28 cellular contexts compared by ENCODE assay signal in the genomic region with DNA sequence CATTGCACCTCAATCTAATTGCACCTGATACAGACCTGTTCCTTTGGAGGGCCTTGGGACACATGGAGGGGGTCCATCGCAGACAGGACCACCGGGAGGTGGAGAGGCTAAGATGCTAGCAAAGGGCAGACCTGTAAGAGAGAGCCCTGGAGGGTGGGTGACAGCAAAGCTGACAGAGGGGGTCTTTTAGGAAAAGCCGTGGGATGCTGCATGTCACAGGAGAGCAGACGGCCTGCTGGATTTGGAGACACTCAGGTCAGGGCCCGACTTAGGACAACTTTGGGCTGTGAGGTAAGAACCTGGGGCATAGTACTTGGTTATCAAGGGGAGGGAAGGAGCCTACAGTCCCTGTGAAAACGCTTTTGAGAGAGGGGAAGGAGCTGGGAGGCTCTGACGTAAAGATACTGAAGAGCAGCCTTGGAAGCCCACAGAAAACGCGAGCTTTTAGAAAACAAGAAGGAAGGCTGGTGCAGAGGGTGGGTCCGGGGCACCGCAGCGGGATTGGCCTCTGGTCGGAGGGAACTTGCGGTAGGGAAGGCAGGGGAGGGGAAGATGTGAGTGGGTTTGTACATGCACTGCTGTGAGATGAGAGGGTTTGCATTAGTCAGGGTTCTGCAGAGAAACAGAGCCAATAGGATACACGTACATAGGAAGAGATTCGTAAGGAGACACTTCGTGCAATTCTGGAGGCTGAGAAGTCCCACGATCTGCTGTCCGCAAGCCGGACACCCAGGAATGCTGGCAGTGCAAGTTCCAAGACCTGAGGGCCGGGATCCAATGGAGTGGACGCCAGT.
DNase-seq lines count a peak whose midpoint lies in the region; ATAC-seq and TF ChIP-seq lines count a peak whose summit lies in the region.
"Had no signal": no experiment of that assay in that cellular context is flagged by ENCODE, and none has a peak within 500 bp of the region (broad histone marks: within the 10 kb centered on the region; RNA-seq: fewer than 3 reads in every experiment).

No MANE protein-coding gene starts in this region.

- no peak overlapping the region for H3K4me2 ChIP-seq in mammary epithelial cell (ENCODE audit: insufficient read depth, low read depth, low read length)
- H3K4me2 ChIP-seq: BLaER1 had no signal

- in situ Hi-C loops in Panc1 (cut with HindIII; ENCODE audit: low pct_unique_long_range_greater_than_20kb, low sequenced_read_pairs) (no loop called here), mammary epithelial cell (cut with MboI; ENCODE audit: low sequenced_read_pairs in 2 of 2) (no loop called here)

- H4K20me1 ChIP-seq in mammary epithelial cell (ENCODE audit: insufficient read depth, low read length) = no peaks in the 10 kb centered on the region
- H4K20me1 ChIP-seq: BLaER1 had no signal

- ATAC-seq in Panc1 (peak; percentile 61), upper lobe of right lung (no peak), HG03442 (IDR thresholded peaks at IDR 0.05; ENCODE audit: unreplicated experiment) (no peak)
- ATAC-seq: heart left ventricle; natural killer cell; stimulated activated effector memory CD8-positive, alpha-beta T cell treated with anti-CD3 and anti-CD28 coated beads, Interleukin-12 subunit alpha, Interleukin-12 subunit beta, amount 100 ng/mL, for 72 hours had no signal

- H2AFZ ChIP-seq in mammary epithelial cell (ENCODE audit: low read depth, low read length) = no peak overlapping the region
- H2AFZ ChIP-seq: GM23248 had no signal

- peak overlapping the region; percentile 66 for H3K27ac Mint-ChIP-seq in glutamatergic neuron (ENCODE audit: unreplicated experiment)
- H3K27ac Mint-ChIP-seq: activated naive CD8-positive, alpha-beta T cell treated with anti-CD3 and anti-CD28 coated beads for 36 hours; activated T-helper 2 cell treated with anti-CD3 and anti-CD28 coated beads, Interferon-gamma antibody, Interleukin-2, Interleukin-4, amounts not matched to agents 10 μg/mL and 5 μg/mL and 100 μg/mL, durations not matched to agents 14 hours and 24 hours and 36 hours; natural killer cell; stimulated activated effector memory CD8-positive, alpha-beta T cell treated with anti-CD3 and anti-CD28 coated beads, Interleukin-12 subunit alpha, Interleukin-12 subunit beta, amount 100 ng/mL, for 72 hours had no signal

- no peaks in the 10 kb centered on the region for H3K79me2 ChIP-seq in mammary epithelial cell (ENCODE audit: insufficient read depth, low read length)

- TF ChIP-seq CTCF in right atrium auricular region (IDR thresholded peaks at IDR 0.05) = no peak
- no peak for TF ChIP-seq CTCF in Panc1 (IDR thresholded peaks at IDR 0.05)
- TF ChIP-seq CTCF in glutamatergic neuron (IDR thresholded peaks at IDR 0.05; ENCODE audit: partially characterized antibody, unreplicated experiment) = no peak
- TF ChIP-seq CTCF in upper lobe of right lung (IDR thresholded peaks at IDR 0.05) = no peak
- TF ChIP-seq CTCF in mammary epithelial cell (conservative IDR thresholded peaks at IDR 0.05 in 1 of 2, IDR thresholded peaks at IDR 0.05 in 1 of 2; ENCODE audit: extremely low read depth in 1 of 2, insufficient read depth in 1 of 2, low read depth in 1 of 2, low read length in 2 of 2) = no peak

- 68% methylated on average over 15 of the region's 22 CpGs for WGBS in mammary epithelial cell (ENCODE audit: low coverage, missing lambda C conversion rate)

- dilution Hi-C loops in mammary epithelial cell (cut with HindIII; ENCODE audit: low sequenced_read_pairs) = no loop called here

- no peaks in the 10 kb centered on the region for H3K9me3 ChIP-seq in right atrium auricular region
- H3K9me3 ChIP-seq in Panc1 (ENCODE audit: control insufficient read depth, insufficient read depth, low read depth, low read length) = no peaks in the 10 kb centered on the region
- no peaks in the 10 kb centered on the region for H3K9me3 ChIP-seq in upper lobe of right lung
- H3K9me3 ChIP-seq in mammary epithelial cell (replicated peaks; ENCODE audit: insufficient read depth, low read length) = peaks cover 47% of the 10 kb centered on the region
- H3K9me3 ChIP-seq: thoracic aorta, vagina had no signal

- no peaks in the 10 kb centered on the region for H3K4me1 Mint-ChIP-seq in glutamatergic neuron (ENCODE audit: low read depth, unreplicated experiment)
- H3K4me1 Mint-ChIP-seq: activated naive CD8-positive, alpha-beta T cell treated with anti-CD3 and anti-CD28 coated beads for 36 hours; natural killer cell; stimulated activated effector memory CD8-positive, alpha-beta T cell treated with anti-CD3 and anti-CD28 coated beads, Interleukin-12 subunit alpha, Interleukin-12 subunit beta, amount 100 ng/mL, for 72 hours had no signal

- H3K27me3 Mint-ChIP-seq in glutamatergic neuron (ENCODE audit: unreplicated experiment) = peaks cover 10% of the 10 kb centered on the region

- CTCF ChIA-PET in Panc1 (lab: Charles Lee) (no interaction called here), mammary epithelial cell (lab: Charles Lee; ENCODE audit: low non-redundant PET) (no interaction called here)

- H3K36me3 Mint-ChIP-seq in glutamatergic neuron (ENCODE audit: unreplicated experiment) = peaks cover 20% of the 10 kb centered on the region
- H3K36me3 Mint-ChIP-seq: activated naive CD8-positive, alpha-beta T cell treated with anti-CD3 and anti-CD28 coated beads for 36 hours; natural killer cell; stimulated activated effector memory CD8-positive, alpha-beta T cell treated with anti-CD3 and anti-CD28 coated beads, Interleukin-12 subunit alpha, Interleukin-12 subunit beta, amount 100 ng/mL, for 72 hours had no signal

- H3K27me3 ChIP-seq in right atrium auricular region (no peaks in the 10 kb centered on the region), Panc1 (ENCODE audit: control insufficient read depth, insufficient read depth, low read length) (no peaks in the 10 kb centered on the region), upper lobe of right lung (peaks cover 17% of the 10 kb centered on the region), mammary epithelial cell (ENCODE audit: insufficient read depth, low read length) (no peaks in the 10 kb centered on the region)
- H3K27me3 ChIP-seq: BLaER1, vagina had no signal

- H3K27ac ChIP-seq in right atrium auricular region = no peak overlapping the region
- peak overlapping the region; percentile 73; the same call in 1 of the 2 replicates for H3K27ac ChIP-seq in Panc1 (ENCODE audit: low read length)
- H3K27ac ChIP-seq in upper lobe of right lung = no peak overlapping the region
- no peak overlapping the region for H3K27ac ChIP-seq in mammary epithelial cell (ENCODE audit: insufficient read depth, low read depth, low read length)
- H3K27ac ChIP-seq: BLaER1, GM23248, heart left ventricle, spleen, thoracic aorta, vagina had no signal

- no peak overlapping the region for H3K4me3 Mint-ChIP-seq in glutamatergic neuron (ENCODE audit: unreplicated experiment)
- H3K4me3 Mint-ChIP-seq: activated naive CD8-positive, alpha-beta T cell treated with anti-CD3 and anti-CD28 coated beads for 36 hours; natural killer cell; stimulated activated effector memory CD8-positive, alpha-beta T cell treated with anti-CD3 and anti-CD28 coated beads, Interleukin-12 subunit alpha, Interleukin-12 subunit beta, amount 100 ng/mL, for 72 hours had no signal

- H3K9ac ChIP-seq in mammary epithelial cell (ENCODE audit: insufficient read depth, low read length) = no peak overlapping the region
- H3K9ac ChIP-seq: BLaER1, GM23248 had no signal

- H3K4me1 ChIP-seq in right atrium auricular region (no peaks in the 10 kb centered on the region), Panc1 (ENCODE audit: control insufficient read depth, insufficient read depth, low read length) (no peaks in the 10 kb centered on the region), upper lobe of right lung (no peaks in the 10 kb centered on the region), mammary epithelial cell (ENCODE audit: insufficient read depth, low read length) (no peaks in the 10 kb centered on the region)
- H3K4me1 ChIP-seq: heart left ventricle, spleen, vagina had no signal

- POLR2A ChIA-PET in Panc1 (lab: Charles Lee) = no interaction called here

- no peaks in the 10 kb centered on the region for H3K36me3 ChIP-seq in right atrium auricular region
- H3K36me3 ChIP-seq in Panc1 (ENCODE audit: control insufficient read depth, insufficient read depth, low read length) = no peaks in the 10 kb centered on the region
- H3K36me3 ChIP-seq in upper lobe of right lung = no peaks in the 10 kb centered on the region
- H3K36me3 ChIP-seq in mammary epithelial cell (ENCODE audit: insufficient read depth, low read length) = no peaks in the 10 kb centered on the region
- H3K36me3 ChIP-seq: BLaER1, heart left ventricle, spleen, thoracic aorta, vagina had no signal

- DNase-seq in right atrium auricular region (ENCODE audit: low spot score) (peak; percentile 28), cardiac septum (ENCODE audit: low spot score) (no peak), Panc1 (ENCODE audit: low read depth, low spot score) (no peak), glutamatergic neuron (no peak), upper lobe of right lung (peak; percentile 40), mammary epithelial cell (no peak)
- DNase-seq in central memory CD4-positive, alpha-beta T cell = no peak
- DNase-seq: ACHN; activated CD4-positive, alpha-beta T cell treated with anti-CD3 and anti-CD28 coated beads, Interleukin-2, amount 50 U/mL, for 48 hours; activated CD4-positive, CD25-positive, alpha-beta regulatory T cell; activated naive CD8-positive, alpha-beta T cell treated with anti-CD3 and anti-CD28 coated beads for 36 hours; COR-L47; DMS79 treated with DMSO at 0.1 percent for 48 hours; GM23248; heart left ventricle; midbrain; natural killer cell; NCI-H2081 treated with DMSO at 0.1 percent for 48 hours; NCI-H446 treated with DMSO at 0.1 percent for 48 hours; spleen; stimulated activated CD4-positive, alpha-beta T cell treated with anti-CD3 and anti-CD28 coated beads, Interleukin-2, amount 100 ng/mL, for 48 hours; T-helper 9 cell had no signal

- H3K9me3 Mint-ChIP-seq in glutamatergic neuron (ENCODE audit: unreplicated experiment) = peaks cover 22% of the 10 kb centered on the region
- H3K9me3 Mint-ChIP-seq: activated naive CD8-positive, alpha-beta T cell treated with anti-CD3 and anti-CD28 coated beads for 36 hours; natural killer cell; stimulated activated effector memory CD8-positive, alpha-beta T cell treated with anti-CD3 and anti-CD28 coated beads, Interleukin-12 subunit alpha, Interleukin-12 subunit beta, amount 100 ng/mL, for 72 hours had no signal

- BruUV-seq in Panc1 (replicated peaks; lab: Mats Ljungman, UMichigan) (no TSS peak), mammary epithelial cell (replicated peaks; lab: Mats Ljungman, UMichigan) (no TSS peak)

- intact Hi-C loops in cardiac septum (cut with DNase I) = no loop called here
- intact Hi-C loops in Panc1 (cut with micrococcal nuclease; ENCODE audit: unreplicated experiment) = no loop called here
- intact Hi-C loops in upper lobe of right lung (cut with DNase I) = no loop called here
- intact Hi-C loops in mammary epithelial cell (cut with micrococcal nuclease) = no loop called here

- H3K4me3 ChIP-seq in right atrium auricular region (no peak overlapping the region), Panc1 (ENCODE audit: low read depth in 2 of 2, low read length in 2 of 2) (peak overlapping the region; percentile 47 to 72), upper lobe of right lung (no peak overlapping the region), mammary epithelial cell (replicated peaks in 1 of 3; ENCODE audit: insufficient read depth in 1 of 3, low read depth in 2 of 3, low read length in 3 of 3) (no peak overlapping the region)
- H3K4me3 ChIP-seq: BLaER1, GM23248, heart left ventricle, spleen, thoracic aorta, vagina had no signal

Comparison
In these comparisons a context has a peak if more than half of its experiments do, and no peak if none do; other contexts are left out.
1. DNase-seq: peak in right atrium auricular region (single experiment) and upper lobe of right lung (single experiment); none in cardiac septum (single experiment), Panc1 (single experiment), glutamatergic neuron (single experiment), mammary epithelial cell (single experiment) and central memory CD4-positive, alpha-beta T cell (single experiment).
2. H3K4me3 ChIP-seq: peak in Panc1 (2 of 2); none in right atrium auricular region (0 of 2), upper lobe of right lung (single experiment) and mammary epithelial cell (0 of 3).